In the genomic region with DNA sequence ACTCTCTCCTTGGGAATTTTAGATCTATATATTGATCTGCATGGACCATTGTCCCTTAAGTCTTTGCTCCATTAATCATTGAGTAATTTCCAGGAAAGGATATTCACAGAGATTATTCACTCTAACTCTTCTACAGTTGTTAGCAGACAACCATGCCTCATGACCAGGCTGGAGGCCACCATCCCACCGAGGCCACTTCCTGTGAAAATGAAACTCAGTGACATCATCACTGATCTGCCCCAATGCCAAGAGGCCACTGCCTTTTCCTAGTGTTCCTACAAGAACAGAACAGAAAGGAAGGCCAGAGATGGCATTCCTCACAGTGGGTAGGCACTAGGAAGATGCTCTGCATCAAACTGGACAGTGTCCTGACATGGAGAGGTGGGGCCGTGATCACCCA, we compare ENCODE assay signal across 19 cellular contexts.
A peak's percentile ranks its signal among the peaks of the same experiment; 100 is the strongest.
DNase-seq lines count a peak whose midpoint lies in the region; ATAC-seq, FAIRE-seq and TF ChIP-seq lines count a peak whose summit lies in the region.
"Had no signal": no experiment of that assay in that cellular context is flagged by ENCODE, and none has a peak within 500 bp of the region (broad histone marks: within the 10 kb centered on the region; RNA-seq: fewer than 3 reads in every experiment).

No MANE protein-coding gene starts in this region.

- no peaks in the 10 kb centered on the region for H3K9me3 ChIP-seq in Karpas-422 (ENCODE audit: low read length)
- no peaks in the 10 kb centered on the region for H3K9me3 ChIP-seq in K562 (replicated peaks; ENCODE audit: control insufficient read depth, insufficient read depth, low read depth, low read length)
- H3K9me3 ChIP-seq: BLaER1, Peyer's patch, right lobe of liver had no signal

- TF ChIP-seq POLR2A in K562 (conservative IDR thresholded peaks at IDR 0.05): no peak

- no peak for TF ChIP-seq CTCF in K562 (IDR thresholded peaks at IDR 0.05 in 2 of 3, conservative IDR thresholded peaks at IDR 0.05 in 1 of 3; ENCODE audit: insufficient read depth in 2 of 3, low read depth in 1 of 3, low read length in 3 of 3)
- TF ChIP-seq CTCF in nephron progenitor cell (IDR thresholded peaks at IDR 0.05): no peak

- H3K27me3 Mint-ChIP-seq in nephron progenitor cell (ENCODE audit: low read depth, poor library complexity): no peaks in the 10 kb centered on the region

- H3K9me2 ChIP-seq in Karpas-422 (replicated peaks; ENCODE audit: insufficient read depth, low read length): no peaks in the 10 kb centered on the region

- in situ Hi-C loops in K562 (cut with MboI): no loop called here

- ATAC-seq in K562 (no peak), Right ventricle myocardium superior (ENCODE audit: poor library complexity) (no peak), HG02852 (IDR thresholded peaks at IDR 0.05; ENCODE audit: unreplicated experiment) (no peak)

- no peaks in the 10 kb centered on the region for H3K27me3 ChIP-seq in Karpas-422 (ENCODE audit: low read length)
- no peaks in the 10 kb centered on the region for H3K27me3 ChIP-seq in K562 (ENCODE audit: control insufficient read depth in 2 of 2, insufficient read depth in 2 of 2, low read length in 2 of 2)
- H3K27me3 ChIP-seq: BLaER1, neural progenitor cell, Peyer's patch, right lobe of liver had no signal

- peak overlapping the region; percentile 86 for H3K27ac Mint-ChIP-seq in nephron progenitor cell

- H3K36me3 Mint-ChIP-seq in nephron progenitor cell (ENCODE audit: low read depth): no peaks in the 10 kb centered on the region

- CTCF ChIA-PET in K562 (lab: Yijun Ruan, JAX; ENCODE audit: low intra/inter-chr PET ratio): no interaction called here

- H3K4me1 ChIP-seq in Karpas-422 (ENCODE audit: low read length) (peaks cover 17% of the 10 kb centered on the region), K562 (replicated peaks in 1 of 2; ENCODE audit: control insufficient read depth in 2 of 2, insufficient read depth in 2 of 2, low read length in 2 of 2) (no peaks in the 10 kb centered on the region)
- H3K4me1 ChIP-seq: right lobe of liver had no signal

- H3K4me1 Mint-ChIP-seq in nephron progenitor cell: peaks cover 48% of the 10 kb centered on the region

- H3K4me3 ChIP-seq in Karpas-422 (ENCODE audit: low read length) (no peak overlapping the region), K562 (no peak overlapping the region)
- H3K4me3 ChIP-seq: BLaER1, neural progenitor cell, Peyer's patch, right lobe of liver had no signal

- intact Hi-C loops in K562 (cut with micrococcal nuclease) (no loop called here), Right ventricle myocardium superior (cut with DNase I) (no loop called here)

- POLR2A ChIA-PET in K562 (lab: Yijun Ruan, JAX): no interaction called here

- H4K20me1 ChIP-seq in Karpas-422 (ENCODE audit: insufficient read depth, low read depth, low read length) (no peaks in the 10 kb centered on the region), K562 (replicated peaks; ENCODE audit: control insufficient read depth, insufficient read depth, low read length) (no peaks in the 10 kb centered on the region)
- H4K20me1 ChIP-seq: BLaER1 had no signal

- no peak for TF ChIP-seq EP300 in K562 (IDR thresholded peaks at IDR 0.05; ENCODE audit: low read length)

- H3K27ac ChIP-seq in Karpas-422 (ENCODE audit: low read length) (no peak overlapping the region), K562 (ENCODE audit: extremely low read depth, low read depth, low read length) (no peak overlapping the region)
- H3K27ac ChIP-seq: BLaER1, neural progenitor cell, Peyer's patch, right lobe of liver had no signal

- no peak overlapping the region for H3K4me3 Mint-ChIP-seq in nephron progenitor cell
- H3K4me3 Mint-ChIP-seq: neural progenitor cell had no signal

- no peak overlapping the region for H3K9ac ChIP-seq in Karpas-422 (ENCODE audit: low read length)
- H3K9ac ChIP-seq in K562 (ENCODE audit: insufficient read depth in 1 of 2, low read depth in 2 of 2, low read length in 2 of 2): no peak overlapping the region
- H3K9ac ChIP-seq: BLaER1, neural progenitor cell had no signal

- H3K9me1 ChIP-seq in K562 (ENCODE audit: control insufficient read depth, insufficient read depth, low read length): no peaks in the 10 kb centered on the region

- H3K4me2 ChIP-seq in Karpas-422 (ENCODE audit: low read depth, low read length, poor library complexity, severe bottlenecking) (no peak overlapping the region), K562 (ENCODE audit: insufficient read depth, low read length) (no peak overlapping the region)
- H3K4me2 ChIP-seq: BLaER1 had no signal

- TF ChIP-seq RAD21 in K562 (CRISPR knock-in tag; conservative IDR thresholded peaks at IDR 0.05 in 1 of 2, IDR thresholded peaks at IDR 0.05 in 1 of 2): no peak

- WGBS in K562 (ENCODE audit: insufficient coverage, low coverage, missing lambda C conversion rate): 6% methylated on average over 2 of the region's 2 CpGs

- no peak for FAIRE-seq in K562 (lab: Jason Lieb, UNC)
- FAIRE-seq in HTR-8/SVneo (lab: Jason Lieb, UNC): no peak
- FAIRE-seq: D721Med had no signal

- H3K36me3 ChIP-seq in Karpas-422 (ENCODE audit: insufficient read depth, low read length): no peaks in the 10 kb centered on the region
- no peaks in the 10 kb centered on the region for H3K36me3 ChIP-seq in K562 (ENCODE audit: control insufficient read depth, insufficient read depth, low read length)
- H3K36me3 ChIP-seq: BLaER1, neural progenitor cell, Peyer's patch, right lobe of liver had no signal

- no peaks in the 10 kb centered on the region for H3K9me3 Mint-ChIP-seq in nephron progenitor cell
- H3K9me3 Mint-ChIP-seq: neural progenitor cell had no signal

- H2AFZ ChIP-seq in Karpas-422 (ENCODE audit: low read length) (0 out of 2 replicates have a peak overlapping the region, but pooled peaks have one; percentile 1), K562 (ENCODE audit: low read depth, low read length) (no peak overlapping the region)
- H2AFZ ChIP-seq: neural progenitor cell had no signal

- BruUV-seq in K562 (replicated peaks; lab: Mats Ljungman, UMichigan): no TSS peak

- DNase-seq in EH (ENCODE audit: low read depth): peak; percentile 12
- no peak for DNase-seq in Karpas-422
- no peak for DNase-seq in K562 (ENCODE audit: extremely low read depth in 1 of 4, low spot score in 3 of 4)
- no peak for DNase-seq in nephron progenitor cell
- DNase-seq in Right ventricle myocardium superior: no peak
- DNase-seq in HTR-8/SVneo (ENCODE audit: insufficient read length, low spot score): no peak
- DNase-seq: activated gamma-delta T cell, cortex of kidney, erythroblast, glutamatergic neuron, NCI-H2107, NCI-H82, Peyer's patch, right lobe of liver, SW 1271 had no signal

- no peaks in the 10 kb centered on the region for H3K79me2 ChIP-seq in Karpas-422 (ENCODE audit: low read length)
- H3K79me2 ChIP-seq in K562 (ENCODE audit: control insufficient read depth, insufficient read depth, low read length): no peaks in the 10 kb centered on the region

TF ChIP-seq in K562, 482 proteins besides CTCF, POLR2A, EP300 and RAD21:
- no peak for TF ChIP-seq ATF1 (CRISPR knock-in tag; IDR thresholded peaks at IDR 0.05)
- TF ChIP-seq ATF1 (tag; IDR thresholded peaks at IDR 0.05): 0 out of 2 replicates have a peak, but pooled peaks have one; percentile 24
- TF ChIP-seq GABPA (tag; conservative IDR thresholded peaks at IDR 0.05; ENCODE audit: low read depth): peak; percentile 63
- TF ChIP-seq ZNF175 (CRISPR knock-in tag; IDR thresholded peaks at IDR 0.05; ENCODE audit: low read depth): 0 out of 2 replicates have a peak, but pooled peaks have one; percentile 22
- 0 out of 2 replicates have a peak, but pooled peaks have one; percentile 45 for TF ChIP-seq ZNF589 (CRISPR knock-in tag; IDR thresholded peaks at IDR 0.05; ENCODE audit: low read depth)
- TF ChIP-seq, protein P1, sequence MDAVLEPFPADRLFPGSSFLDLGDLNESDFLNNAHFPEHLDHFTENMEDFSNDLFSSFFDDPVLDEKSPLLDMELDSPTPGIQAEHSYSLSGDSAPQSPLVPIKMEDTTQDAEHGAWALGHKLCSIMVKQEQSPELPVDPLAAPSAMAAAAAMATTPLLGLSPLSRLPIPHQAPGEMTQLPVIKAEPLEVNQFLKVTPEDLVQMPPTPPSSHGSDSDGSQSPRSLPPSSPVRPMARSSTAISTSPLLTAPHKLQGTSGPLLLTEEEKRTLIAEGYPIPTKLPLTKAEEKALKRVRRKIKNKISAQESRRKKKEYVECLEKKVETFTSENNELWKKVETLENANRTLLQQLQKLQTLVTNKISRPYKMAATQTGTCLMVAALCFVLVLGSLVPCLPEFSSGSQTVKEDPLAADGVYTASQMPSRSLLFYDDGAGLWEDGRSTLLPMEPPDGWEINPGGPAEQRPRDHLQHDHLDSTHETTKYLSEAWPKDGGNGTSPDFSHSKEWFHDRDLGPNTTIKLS (IDR thresholded peaks at IDR 0.05; ENCODE audit: borderline replicate concordance, low read depth): no peak
